ENCODE assay signal across 12 cellular contexts in the genomic region with DNA sequence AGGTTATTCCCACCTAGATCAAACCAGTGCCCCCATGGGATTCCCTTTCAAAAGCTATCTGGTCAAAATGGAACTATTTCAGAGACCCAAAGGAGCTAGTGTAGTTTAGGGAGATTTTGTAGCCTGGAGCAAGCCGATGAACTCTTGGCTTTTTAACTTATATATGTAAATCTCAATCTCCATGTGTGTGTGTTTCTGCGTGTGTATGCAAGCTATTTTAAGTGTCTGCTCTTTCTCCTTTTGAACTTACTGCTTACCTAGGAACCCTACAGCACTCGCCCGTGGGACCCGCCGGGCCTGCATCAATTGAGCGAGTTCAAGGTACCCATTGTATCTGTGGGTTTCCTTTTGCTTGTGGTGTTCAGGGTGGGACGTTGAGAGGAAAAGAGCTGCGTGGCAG. TPM values are rescaled to one million over a fixed set of nuclear protein-coding genes. Genes with fewer than 3 reads are reported as not detected.
DNase-seq lines count a peak whose midpoint lies in the region; ATAC-seq and TF ChIP-seq lines count a peak whose summit lies in the region.
"Had no signal": no experiment of that assay in that cellular context is flagged by ENCODE, and none has a peak within 500 bp of the region (broad histone marks: within the 10 kb centered on the region; RNA-seq: fewer than 3 reads in every experiment).

No MANE protein-coding gene starts in this region.

- no peaks in the 10 kb centered on the region for H3K9me3 Mint-ChIP-seq in activated naive CD8-positive, alpha-beta T cell treated with anti-CD3 and anti-CD28 coated beads, Interleukin-2, amount 10 ng/mL, durations not matched to agents 7 days and 5 days

- intact Hi-C loops in left lung (cut with DNase I), result no loop called here

- POLR2A ChIA-PET in activated naive CD8-positive, alpha-beta T cell treated with anti-CD3 and anti-CD28 coated beads, Interleukin-2, amount 10 ng/mL, durations not matched to agents 7 days and 5 days (lab: Charles Lee), result interaction anchor here (1.9 kb wide), 1 partner anchor 10 kb away, joined by 11 read pairs; the partner anchor contains the start of gene CSTF2

- no peak overlapping the region for H3K27ac ChIP-seq in SJCRH30
- no peak overlapping the region for H3K27ac ChIP-seq in left lung
- H3K27ac ChIP-seq: sigmoid colon had no signal

- H3K9me3 ChIP-seq in SJCRH30 (replicated peaks) (no peaks in the 10 kb centered on the region), left lung (no peaks in the 10 kb centered on the region)
- H3K9me3 ChIP-seq: sigmoid colon had no signal

- H3K4me3 Mint-ChIP-seq in activated naive CD8-positive, alpha-beta T cell treated with anti-CD3 and anti-CD28 coated beads, Interleukin-2, amount 10 ng/mL, durations not matched to agents 7 days and 5 days, result peak overlapping the region; percentile 63

- H3K4me1 ChIP-seq in SJCRH30 (no peaks in the 10 kb centered on the region), left lung (no peaks in the 10 kb centered on the region)
- H3K4me1 ChIP-seq: sigmoid colon had no signal

- TF ChIP-seq CTCF in left lung (IDR thresholded peaks at IDR 0.05), result no peak

- H3K36me3 Mint-ChIP-seq in activated naive CD8-positive, alpha-beta T cell treated with anti-CD3 and anti-CD28 coated beads, Interleukin-2, amount 10 ng/mL, durations not matched to agents 7 days and 5 days, result peaks cover 32% of the 10 kb centered on the region

- H3K27me3 ChIP-seq in SJCRH30 (no peaks in the 10 kb centered on the region), left lung (peaks cover 0 to 7% of the 10 kb centered on the region in 2 donors)
- H3K27me3 ChIP-seq: sigmoid colon had no signal

- H3K4me1 Mint-ChIP-seq in activated naive CD8-positive, alpha-beta T cell treated with anti-CD3 and anti-CD28 coated beads, Interleukin-2, amount 10 ng/mL, durations not matched to agents 7 days and 5 days, result peaks cover 13% of the 10 kb centered on the region

- ATAC-seq in GM18511 (IDR thresholded peaks at IDR 0.05; ENCODE audit: unreplicated experiment) (peak; percentile 39), GM19463 (IDR thresholded peaks at IDR 0.05; ENCODE audit: unreplicated experiment) (peak; percentile 36), HG03039 (IDR thresholded peaks at IDR 0.05; ENCODE audit: unreplicated experiment) (peak; percentile 43), left lung (no peak), SK-N-SH treated with all-trans-retinoic acid at 6 μM for 48 hours (no peak)
- no peak for ATAC-seq in activated naive CD8-positive, alpha-beta T cell treated with anti-CD3 and anti-CD28 coated beads, Interleukin-2, amount 10 ng/mL, durations not matched to agents 7 days and 5 days (ENCODE audit: low read depth)
- ATAC-seq: HepG2 had no signal

- H3K36me3 ChIP-seq in SJCRH30 (peaks cover 41% of the 10 kb centered on the region), left lung (peaks cover 0 to 61% of the 10 kb centered on the region in 2 donors)

- H3K27me3 Mint-ChIP-seq in activated naive CD8-positive, alpha-beta T cell treated with anti-CD3 and anti-CD28 coated beads, Interleukin-2, amount 10 ng/mL, durations not matched to agents 7 days and 5 days, result no peaks in the 10 kb centered on the region

- H3K4me3 ChIP-seq in SJCRH30 (no peak overlapping the region), left lung (no peak overlapping the region)
- H3K4me3 ChIP-seq: sigmoid colon had no signal

- DNase-seq in activated naive CD8-positive, alpha-beta T cell treated with anti-CD3 and anti-CD28 coated beads, Interleukin-2, amount 10 ng/mL, durations not matched to agents 7 days and 5 days, result no peak
- DNase-seq in SJCRH30 (no peak), left lung (no peak)
- DNase-seq: NCI-H146; NK-92 treated with Interleukin-12 subunit alpha and Interleukin-12 subunit beta, amount 100 ng/mL, for 24 hours; sigmoid colon had no signal

- peak overlapping the region; percentile 90 for H3K27ac Mint-ChIP-seq in activated naive CD8-positive, alpha-beta T cell treated with anti-CD3 and anti-CD28 coated beads, Interleukin-2, amount 10 ng/mL, durations not matched to agents 7 days and 5 days

TF ChIP-seq in SK-N-SH treated with all-trans-retinoic acid at 6 μM for 48 hours, 23 proteins besides CTCF, POLR2A, EP300 and RAD21 (continues in another document):
- TF ChIP-seq ZC3H10 (CRISPR knock-in tag; IDR thresholded peaks at IDR 0.05) (no peak), ZNF565 (CRISPR knock-in tag; conservative IDR thresholded peaks at IDR 0.05; ENCODE audit: low read depth) (no peak), PATZ1 (CRISPR knock-in tag; IDR thresholded peaks at IDR 0.05; ENCODE audit: borderline replicate concordance) (no peak), CSDC2 (CRISPR knock-in tag; IDR thresholded peaks at IDR 0.05) (no peak), OSR1 (CRISPR knock-in tag; IDR thresholded peaks at IDR 0.05) (no peak), BACH2 (CRISPR knock-in tag; IDR thresholded peaks at IDR 0.05; ENCODE audit: borderline replicate concordance) (no peak), PPARA (CRISPR knock-in tag; IDR thresholded peaks at IDR 0.05; ENCODE audit: borderline replicate concordance) (no peak), CSRNP3 (CRISPR knock-in tag; IDR thresholded peaks at IDR 0.05) (no peak), SNAI2 (CRISPR knock-in tag; IDR thresholded peaks at IDR 0.05) (no peak), ARNTL (CRISPR knock-in tag; IDR thresholded peaks at IDR 0.05; ENCODE audit: borderline replicate concordance, low read depth) (no peak), ESRRG (CRISPR knock-in tag; IDR thresholded peaks at IDR 0.05) (no peak), ZNF8 (CRISPR knock-in tag; IDR thresholded peaks at IDR 0.05) (no peak), ZFP30 (CRISPR knock-in tag; IDR thresholded peaks at IDR 0.05) (no peak), ZFP3 (CRISPR knock-in tag; IDR thresholded peaks at IDR 0.05) (no peak), CREB5 (CRISPR knock-in tag; IDR thresholded peaks at IDR 0.05; ENCODE audit: low read depth) (no peak), TOX (CRISPR knock-in tag; IDR thresholded peaks at IDR 0.05; ENCODE audit: borderline replicate concordance) (no peak)

RNA-seq across cellular contexts. Expression of gene CSTF2, which starts 10.4 kb away (rescaled TPM):
- 10 to 100 TPM; 28.1 to 30.7 TPM for total RNA-seq in activated naive CD8-positive, alpha-beta T cell treated with anti-CD3 and anti-CD28 coated beads, Interleukin-2, amount 10 ng/mL, durations not matched to agents 7 days and 5 days
- total RNA-seq in SJCRH30 (2014; rRNA removed; shearing (Covaris generic)), result 37.5 and 38.6 TPM in 2 replicates
- 10 to 100 TPM; 17.2 to 17.6 TPM for total RNA-seq in left lung

RNA-seq across cellular contexts. Expression of gene NOX1, which starts 43.6 kb away (rescaled TPM):
- not detected for total RNA-seq in activated naive CD8-positive, alpha-beta T cell treated with anti-CD3 and anti-CD28 coated beads, Interleukin-2, amount 10 ng/mL, durations not matched to agents 7 days and 5 days
- total RNA-seq in SJCRH30 (2014; rRNA removed; shearing (Covaris generic)), result not detected in 2 replicates
- total RNA-seq in left lung, result not detected
- total RNA-seq: HepG2; T-helper 1 cell treated with Interleukin-12 subunit alpha and Interleukin-12 subunit beta and Interleukin-4 antibody, amounts not matched to agents 30 ng/mL and 1 ng/mL, for 36 hours had no signal

Comparison
In these comparisons a context has a peak if more than half of its experiments do, and no peak if none do; other contexts are left out.
1. ATAC-seq: peak in GM18511 (single experiment), GM19463 (single experiment) and HG03039 (single experiment); none in activated naive CD8-positive, alpha-beta T cell treated with anti-CD3 and anti-CD28 coated beads, Interleukin-2, amount 10 ng/mL, durations not matched to agents 7 days and 5 days (single experiment), left lung (single experiment) and SK-N-SH treated with all-trans-retinoic acid at 6 μM for 48 hours (single experiment).